In genomic region chr10:80464557-80465466, GRCh38 we compare ENCODE assay signal across 1 cellular context.
TF ChIP-seq lines count a peak whose summit lies in the region.

No MANE protein-coding gene starts in this region.

TF ChIP-seq in GM23338, 12 proteins besides CTCF, POLR2A, EP300 and RAD21 (continued from another document):
- TF ChIP-seq ETS1 (IDR thresholded peaks at IDR 0.05) (no peak), POLR2AphosphoS5 (IDR thresholded peaks at IDR 0.05; ENCODE audit: low read depth) (no peak), EZH2phosphoT487 (IDR thresholded peaks at IDR 0.05; ENCODE audit: unreplicated experiment) (no peak), REST (IDR thresholded peaks at IDR 0.05; ENCODE audit: unreplicated experiment) (no peak)
